16 cellular contexts compared by ENCODE assay signal in genomic region chr6:3334579-3334978, GRCh38.
DNase-seq lines count a peak whose midpoint lies in the region; ATAC-seq and TF ChIP-seq lines count a peak whose summit lies in the region.
"Had no signal": no experiment of that assay in that cellular context is flagged by ENCODE, and none has a peak within 500 bp of the region (broad histone marks: within the 10 kb centered on the region; RNA-seq: fewer than 3 reads in every experiment).

No MANE protein-coding gene starts in this region.

- 18 to 31% (median 27%) methylated on average over 7 to 8 of the region's 8 CpGs for WGBS in adrenal gland, 4 donors
- WGBS in right lobe of liver (ENCODE audit: insufficient coverage, low coverage, low lambda C conversion rate, missing lambda C conversion rate) = 19% methylated on average over 8 of the region's 8 CpGs

- no peak overlapping the region for H3K27ac Mint-ChIP-seq in natural killer cell
- no peak overlapping the region for H3K27ac Mint-ChIP-seq in natural killer cell treated with Interleukin-12 subunit alpha and Interleukin-12 subunit beta and Interleukin-15 and Interleukin-18, amount 100 ng/mL, for 72 hours
- H3K27ac Mint-ChIP-seq: activated CD8-positive, alpha-beta memory T cell treated with anti-CD3 and anti-CD28 coated beads, Interleukin-2, amount 10 ng/mL, durations not matched to agents 7 days and 5 days; stimulated activated effector memory CD8-positive, alpha-beta T cell treated with anti-CD3 and anti-CD28 coated beads, Interleukin-12 subunit alpha, Interleukin-12 subunit beta, amount 100 ng/mL, for 72 hours had no signal

- no peaks in the 10 kb centered on the region for H3K27me3 ChIP-seq in adrenal gland
- no peaks in the 10 kb centered on the region for H3K27me3 ChIP-seq in right lobe of liver
- no peaks in the 10 kb centered on the region for H3K27me3 ChIP-seq in upper lobe of right lung

- no peak for DNase-seq in natural killer cell
- no peak for DNase-seq in natural killer cell treated with Interleukin-12 subunit alpha and Interleukin-12 subunit beta and Interleukin-15 and Interleukin-18, amount 100 ng/mL, for 72 hours (ENCODE audit: low spot score)
- DNase-seq in adrenal gland = peak; percentile 51 to 85 (median 69)
- DNase-seq in right lobe of liver = peak; percentile 82 to 93 (median 93)
- no peak for DNase-seq in upper lobe of right lung
- DNase-seq in NCI-H345 (lab: John Stamatoyannopoulos, UW) = no peak
- DNase-seq: activated CD8-positive, alpha-beta memory T cell treated with anti-CD3 and anti-CD28 coated beads, Interleukin-2, amount 10 ng/mL, durations not matched to agents 7 days and 5 days; NCI-H1694; stimulated activated CD4-positive, alpha-beta T cell treated with anti-CD3 and anti-CD28 coated beads, Interleukin-2, amount 100 ng/mL, for 24 hours; T-helper 9 cell had no signal

- H3K9me3 ChIP-seq in adrenal gland (replicated peaks in 1 of 3) (no peaks in the 10 kb centered on the region), right lobe of liver (no peaks in the 10 kb centered on the region), upper lobe of right lung (no peaks in the 10 kb centered on the region)
- H3K9me3 ChIP-seq: neutrophil had no signal

- peaks cover 8 to 19% of the 10 kb centered on the region in 2 donors for H3K27me3 Mint-ChIP-seq in natural killer cell (ENCODE audit: low read depth in 2 of 2)
- peaks cover 12 to 37% of the 10 kb centered on the region in 2 donors for H3K27me3 Mint-ChIP-seq in natural killer cell treated with Interleukin-12 subunit alpha and Interleukin-12 subunit beta and Interleukin-15 and Interleukin-18, amount 100 ng/mL, for 72 hours

- H3K27ac ChIP-seq in adrenal gland (peak overlapping the region in 1 of 5 donors; percentile 18), right lobe of liver (peak overlapping the region in 2 of 3 donors; percentile 57 to 77), upper lobe of right lung (no peak overlapping the region)
- H3K27ac ChIP-seq: neutrophil had no signal

- H3K4me1 ChIP-seq in adrenal gland (replicated peaks in 1 of 2) (peaks cover 15 to 32% of the 10 kb centered on the region in 2 donors), right lobe of liver (peaks cover 0 to 48% (median 12%) of the 10 kb centered on the region in 4 donors), upper lobe of right lung (peaks cover 27% of the 10 kb centered on the region)

- H3K4me1 Mint-ChIP-seq in natural killer cell = peaks cover 21 to 26% of the 10 kb centered on the region in 2 donors
- peaks cover 9 to 24% of the 10 kb centered on the region in 2 donors for H3K4me1 Mint-ChIP-seq in natural killer cell treated with Interleukin-12 subunit alpha and Interleukin-12 subunit beta and Interleukin-15 and Interleukin-18, amount 100 ng/mL, for 72 hours (ENCODE audit: low read depth in 2 of 2)

- no peak overlapping the region for H3K4me3 Mint-ChIP-seq in natural killer cell
- no peak overlapping the region for H3K4me3 Mint-ChIP-seq in natural killer cell treated with Interleukin-12 subunit alpha and Interleukin-12 subunit beta and Interleukin-15 and Interleukin-18, amount 100 ng/mL, for 72 hours
- H3K4me3 Mint-ChIP-seq: activated CD8-positive, alpha-beta memory T cell treated with anti-CD3 and anti-CD28 coated beads, Interleukin-2, amount 10 ng/mL, durations not matched to agents 7 days and 5 days; stimulated activated effector memory CD8-positive, alpha-beta T cell treated with anti-CD3 and anti-CD28 coated beads, Interleukin-12 subunit alpha, Interleukin-12 subunit beta, amount 100 ng/mL, for 72 hours had no signal

- H3K9me3 Mint-ChIP-seq in natural killer cell = no peaks in the 10 kb centered on the region
- no peaks in the 10 kb centered on the region for H3K9me3 Mint-ChIP-seq in natural killer cell treated with Interleukin-12 subunit alpha and Interleukin-12 subunit beta and Interleukin-15 and Interleukin-18, amount 100 ng/mL, for 72 hours
- H3K9me3 Mint-ChIP-seq: stimulated activated effector memory CD8-positive, alpha-beta T cell treated with anti-CD3 and anti-CD28 coated beads, Interleukin-12 subunit alpha, Interleukin-12 subunit beta, amount 100 ng/mL, for 72 hours had no signal

- intact Hi-C loops in natural killer cell (cut with micrococcal nuclease) = no loop called here
- intact Hi-C loops in adrenal gland (cut with DNase I) = no loop called here
- intact Hi-C loops in right lobe of liver (cut with DNase I) = no loop called here
- intact Hi-C loops in upper lobe of right lung (cut with DNase I) = no loop called here

- H3K36me3 Mint-ChIP-seq in natural killer cell = no peaks in the 10 kb centered on the region
- H3K36me3 Mint-ChIP-seq in natural killer cell treated with Interleukin-12 subunit alpha and Interleukin-12 subunit beta and Interleukin-15 and Interleukin-18, amount 100 ng/mL, for 72 hours = no peaks in the 10 kb centered on the region
- H3K36me3 Mint-ChIP-seq: activated CD8-positive, alpha-beta memory T cell treated with anti-CD3 and anti-CD28 coated beads, Interleukin-2, amount 10 ng/mL, durations not matched to agents 7 days and 5 days; stimulated activated effector memory CD8-positive, alpha-beta T cell treated with anti-CD3 and anti-CD28 coated beads, Interleukin-12 subunit alpha, Interleukin-12 subunit beta, amount 100 ng/mL, for 72 hours had no signal

- no peak overlapping the region for H3K4me3 ChIP-seq in adrenal gland
- no peak overlapping the region for H3K4me3 ChIP-seq in right lobe of liver
- no peak overlapping the region for H3K4me3 ChIP-seq in upper lobe of right lung
- H3K4me3 ChIP-seq: GM12878 had no signal

- no peak for TF ChIP-seq POLR2A in adrenal gland (IDR thresholded peaks at IDR 0.05)
- no peak for TF ChIP-seq POLR2A in right lobe of liver (IDR thresholded peaks at IDR 0.05)

- ATAC-seq in natural killer cell (peak in 2 of 3 donors; percentile 40 to 81), right lobe of liver (peak; percentile 87 to 94 (median 93)), upper lobe of right lung (peak; percentile 42), GM18873 (IDR thresholded peaks at IDR 0.05; ENCODE audit: low FRiP score, unreplicated experiment) (no peak), HG03442 (IDR thresholded peaks at IDR 0.05; ENCODE audit: unreplicated experiment) (no peak)
- ATAC-seq in natural killer cell treated with Interleukin-12 subunit alpha and Interleukin-12 subunit beta and Interleukin-15 and Interleukin-18, amount 100 ng/mL, for 72 hours = no peak
- ATAC-seq: activated CD8-positive, alpha-beta memory T cell treated with anti-CD3 and anti-CD28 coated beads, Interleukin-2, amount 10 ng/mL, durations not matched to agents 7 days and 5 days; GM12878; Panc1; stimulated activated effector memory CD8-positive, alpha-beta T cell treated with anti-CD3 and anti-CD28 coated beads, Interleukin-12 subunit alpha, Interleukin-12 subunit beta, amount 100 ng/mL, for 72 hours had no signal

- TF ChIP-seq CTCF in natural killer cell (IDR thresholded peaks at IDR 0.05) (no peak), adrenal gland (IDR thresholded peaks at IDR 0.05) (no peak), right lobe of liver (IDR thresholded peaks at IDR 0.05) (no peak), upper lobe of right lung (IDR thresholded peaks at IDR 0.05) (no peak)

- H3K36me3 ChIP-seq in adrenal gland (replicated peaks in 1 of 2) (no peaks in the 10 kb centered on the region), right lobe of liver (no peaks in the 10 kb centered on the region), upper lobe of right lung (no peaks in the 10 kb centered on the region)
- H3K36me3 ChIP-seq: neutrophil had no signal

Comparison
In these comparisons a context has a peak if more than half of its experiments do, and no peak if none do; other contexts are left out.
1. ATAC-seq: peak in natural killer cell (2 of 3), right lobe of liver (4 of 4) and upper lobe of right lung (single experiment); none in natural killer cell treated with Interleukin-12 subunit alpha and Interleukin-12 subunit beta and Interleukin-15 and Interleukin-18, amount 100 ng/mL, for 72 hours (0 of 2), GM18873 (single experiment) and HG03442 (single experiment).
2. DNase-seq: peak in adrenal gland (7 of 7) and right lobe of liver (3 of 3); none in natural killer cell (single experiment), natural killer cell treated with Interleukin-12 subunit alpha and Interleukin-12 subunit beta and Interleukin-15 and Interleukin-18, amount 100 ng/mL, for 72 hours (single experiment), upper lobe of right lung (single experiment) and NCI-H345 (single experiment).